1 cellular context compared by ENCODE assay signal in genomic region chr15:32694222-32694983, GRCh38.
TF ChIP-seq lines count a peak whose summit lies in the region.

No MANE protein-coding gene starts in this region.

TF ChIP-seq in A549, 52 proteins besides CTCF, POLR2A, EP300 and RAD21 (continued from another document):
- TF ChIP-seq ZNF302 (CRISPR knock-in tag; IDR thresholded peaks at IDR 0.05) (no peak), FOXS1 (CRISPR knock-in tag; IDR thresholded peaks at IDR 0.05) (no peak), HEYL (CRISPR knock-in tag; IDR thresholded peaks at IDR 0.05) (no peak)
